In the genomic region with DNA sequence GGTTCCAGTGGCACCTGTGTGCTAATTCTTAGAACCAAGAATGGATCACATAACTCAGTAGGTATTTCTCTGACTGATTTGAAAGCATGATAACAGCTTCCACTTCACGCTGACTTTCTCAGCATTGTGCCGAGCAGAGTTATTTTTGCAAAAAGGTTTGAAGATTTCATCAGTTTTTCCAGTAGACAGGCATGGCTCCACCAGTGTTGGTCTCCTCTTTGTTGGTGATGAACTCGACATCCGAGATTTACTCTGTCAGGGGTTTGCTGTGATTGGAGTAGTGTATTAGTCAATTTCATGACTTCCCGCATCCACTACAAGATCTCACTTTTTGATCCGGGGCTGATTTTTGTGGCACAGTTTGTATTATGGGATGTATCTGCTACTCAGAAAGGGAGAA, we compare ENCODE assay signal across 15 cellular contexts.
DNase-seq lines count a peak whose midpoint lies in the region; ATAC-seq, FAIRE-seq and TF ChIP-seq lines count a peak whose summit lies in the region.
"Had no signal": no experiment of that assay in that cellular context is flagged by ENCODE, and none has a peak within 500 bp of the region (broad histone marks: within the 10 kb centered on the region; RNA-seq: fewer than 3 reads in every experiment).

No MANE protein-coding gene starts in this region.

- no peaks in the 10 kb centered on the region for H3K9me3 ChIP-seq in CD8-positive, alpha-beta T cell (ENCODE audit: low read length)
- H3K9me3 ChIP-seq: gastrocnemius medialis, prostate gland had no signal

- H3K4me3 ChIP-seq in CD8-positive, alpha-beta T cell (ENCODE audit: low read depth, low read length): peak overlapping the region; percentile 1
- H3K4me3 ChIP-seq: gastrocnemius medialis, prostate gland had no signal

- intact Hi-C loops in CD8-positive, alpha-beta T cell (cut with DNase I, micrococcal nuclease): loop anchor here in 1 of 2 experiments (2.0 to 10.0 kb wide), 2 partner anchors 16 to 422 kb away; partner anchors contain the start of genes SLC38A6 and TRMT5
- intact Hi-C loops in natural killer cell (cut with micrococcal nuclease) (loop anchor here (1.0 kb wide), 1 partner anchor 9 kb away; no protein-coding TSS in a partner anchor), MCF 10A (cut with micrococcal nuclease) (no loop called here)

- DNase-seq in CD8-positive, alpha-beta T cell: peak in 1 of 7 experiments; percentile 33
- DNase-seq in T-cell: peak in 4 of 34 experiments; percentile 12 to 29 (median 21)
- DNase-seq in natural killer cell: no peak
- no peak for DNase-seq in GM03348 (ENCODE audit: low spot score)
- no peak for DNase-seq in MCF 10A (ENCODE audit: unreplicated experiment)
- DNase-seq in RCC 7860 (ENCODE audit: low spot score): no peak
- no peak for DNase-seq in NCI-H2081 treated with DMSO at 0.1 percent for 48 hours (lab: John Stamatoyannopoulos, UW)
- DNase-seq: endodermal cell, gastrocnemius medialis, NCI-H524 treated with DMSO at 0.1 percent for 48 hours had no signal

- H3K9me3 Mint-ChIP-seq in CD8-positive, alpha-beta T cell: no peaks in the 10 kb centered on the region
- H3K9me3 Mint-ChIP-seq in T-cell (no peaks in the 10 kb centered on the region), natural killer cell (no peaks in the 10 kb centered on the region), MCF 10A (ENCODE audit: unreplicated experiment) (no peaks in the 10 kb centered on the region)
- H3K9me3 Mint-ChIP-seq in activated naive CD8-positive, alpha-beta T cell (ENCODE audit: low read depth): no peaks in the 10 kb centered on the region
- H3K9me3 Mint-ChIP-seq: brain, endodermal cell had no signal

- POLR2A ChIA-PET in CD8-positive, alpha-beta T cell (lab: Charles Lee): interaction anchor here (1.0 to 2.3 kb wide), 3 partner anchors 24 to 69 kb away, joined by 3 to 6 read pairs (median 4); no protein-coding TSS in a partner anchor
- POLR2A ChIA-PET in T-cell (lab: Charles Lee): interaction anchor here (0.6 kb wide), 2 partner anchors 10 to 70 kb away, joined by 4 to 13 read pairs; no protein-coding TSS in a partner anchor
- POLR2A ChIA-PET in MCF 10A (lab: Yijun Ruan, JAX): no interaction called here

- no peaks in the 10 kb centered on the region for H3K27me3 ChIP-seq in CD8-positive, alpha-beta T cell (ENCODE audit: insufficient read depth, low read length)
- H3K27me3 ChIP-seq: gastrocnemius medialis had no signal

- H3K27ac ChIP-seq in CD8-positive, alpha-beta T cell (ENCODE audit: low read depth, low read length): no peak overlapping the region
- H3K27ac ChIP-seq: gastrocnemius medialis, prostate gland had no signal

- H3K4me3 Mint-ChIP-seq in CD8-positive, alpha-beta T cell: peak overlapping the region; percentile 60
- peak overlapping the region; percentile 40 to 65 (median 41) for H3K4me3 Mint-ChIP-seq in T-cell
- peak overlapping the region; percentile 62 for H3K4me3 Mint-ChIP-seq in activated naive CD8-positive, alpha-beta T cell
- H3K4me3 Mint-ChIP-seq in natural killer cell: peak overlapping the region; percentile 69
- H3K4me3 Mint-ChIP-seq in MCF 10A (ENCODE audit: unreplicated experiment): no peak overlapping the region
- H3K4me3 Mint-ChIP-seq: B cell, endodermal cell had no signal

- BruUV-seq in MCF 10A (replicated peaks; lab: Mats Ljungman, UMichigan): no TSS peak

- CTCF ChIA-PET in CD8-positive, alpha-beta T cell (lab: Charles Lee): no interaction called here
- CTCF ChIA-PET in T-cell (lab: Charles Lee) (interaction anchor here in 1 of 2 donors (1.2 kb wide), 1 partner anchor 11 kb away, joined by 3 read pairs; no protein-coding TSS in a partner anchor), MCF 10A (lab: Yijun Ruan, JAX) (no interaction called here)

- no peak for TF ChIP-seq CTCF in CD8-positive, alpha-beta T cell (IDR thresholded peaks at IDR 0.05)
- TF ChIP-seq CTCF in natural killer cell (IDR thresholded peaks at IDR 0.05) (no peak), MCF 10A (IDR thresholded peaks at IDR 0.05; ENCODE audit: unreplicated experiment) (no peak)

- peaks cover 28% of the 10 kb centered on the region for H3K36me3 Mint-ChIP-seq in CD8-positive, alpha-beta T cell
- H3K36me3 Mint-ChIP-seq in T-cell (peaks cover 28% of the 10 kb centered on the region), natural killer cell (peaks cover 5% of the 10 kb centered on the region), MCF 10A (ENCODE audit: insufficient read depth, unreplicated experiment) (no peaks in the 10 kb centered on the region)
- H3K36me3 Mint-ChIP-seq in activated naive CD8-positive, alpha-beta T cell: peaks cover 15% of the 10 kb centered on the region
- H3K36me3 Mint-ChIP-seq: brain had no signal

- no peak for FAIRE-seq in RCC 7860 (lab: Jason Lieb, UNC)

- peaks cover 87% of the 10 kb centered on the region for H3K4me1 ChIP-seq in CD8-positive, alpha-beta T cell (ENCODE audit: insufficient read depth, low read length)
- H3K4me1 ChIP-seq: prostate gland had no signal

- no peaks in the 10 kb centered on the region for H3K36me3 ChIP-seq in CD8-positive, alpha-beta T cell (ENCODE audit: insufficient read depth, low read length)
- H3K36me3 ChIP-seq: gastrocnemius medialis, prostate gland had no signal

- H3K4me1 Mint-ChIP-seq in CD8-positive, alpha-beta T cell (ENCODE audit: low read depth): peaks cover 31% of the 10 kb centered on the region
- H3K4me1 Mint-ChIP-seq in T-cell (peaks cover 60 to 76% (median 74%) of the 10 kb centered on the region in 3 donors), natural killer cell (peaks cover 70 to 71% of the 10 kb centered on the region in 2 donors), MCF 10A (ENCODE audit: insufficient read depth, unreplicated experiment) (no peaks in the 10 kb centered on the region)
- H3K4me1 Mint-ChIP-seq in activated naive CD8-positive, alpha-beta T cell (ENCODE audit: low read depth): peaks cover 72% of the 10 kb centered on the region
- H3K4me1 Mint-ChIP-seq: brain had no signal

- no peak for ATAC-seq in CD8-positive, alpha-beta T cell
- peak; percentile 28 to 41 (median 38) for ATAC-seq in T-cell (replicated peaks in 1 of 4)
- peak; percentile 14 to 44 (median 40) for ATAC-seq in natural killer cell
- ATAC-seq: gastrocnemius medialis, Panc1 had no signal

- H3K27ac Mint-ChIP-seq in CD8-positive, alpha-beta T cell: peak overlapping the region; percentile 93
- H3K27ac Mint-ChIP-seq in T-cell (peak overlapping the region; percentile 85 to 92), natural killer cell (no peak overlapping the region), MCF 10A (ENCODE audit: low read depth, unreplicated experiment) (no peak overlapping the region)
- H3K27ac Mint-ChIP-seq in activated naive CD8-positive, alpha-beta T cell: peak overlapping the region; percentile 84
- H3K27ac Mint-ChIP-seq: B cell, brain had no signal

- H3K27me3 Mint-ChIP-seq in CD8-positive, alpha-beta T cell (ENCODE audit: low read depth): no peaks in the 10 kb centered on the region
- no peaks in the 10 kb centered on the region for H3K27me3 Mint-ChIP-seq in T-cell
- H3K27me3 Mint-ChIP-seq in activated naive CD8-positive, alpha-beta T cell: no peaks in the 10 kb centered on the region
- no peaks in the 10 kb centered on the region for H3K27me3 Mint-ChIP-seq in natural killer cell (ENCODE audit: low read depth in 2 of 2)
- H3K27me3 Mint-ChIP-seq in MCF 10A (ENCODE audit: insufficient read depth, unreplicated experiment): no peaks in the 10 kb centered on the region

Comparison
In these comparisons a context has a peak if more than half of its experiments do, and no peak if none do; other contexts are left out.
1. H3K27ac Mint-ChIP-seq: peak in CD8-positive, alpha-beta T cell (single experiment), T-cell (2 of 2) and activated naive CD8-positive, alpha-beta T cell (single experiment); none in natural killer cell (0 of 2) and MCF 10A (single experiment).